ENCODE assay signal across 1 cellular context in genomic region chr20:63520594-63520938, GRCh38.
TF ChIP-seq lines count a peak whose summit lies in the region.

Gene PPDPF, plus strand, starts transcription at chr20:63520765. Its CDS starts 544 bp downstream, at chr20:63521309.

TF ChIP-seq in GM12878, 131 proteins besides CTCF, POLR2A, EP300 and RAD21 (continued from another document and continues in another):
- TF ChIP-seq JUNB (IDR thresholded peaks at IDR 0.05) (no peak), HDAC2 (IDR thresholded peaks at IDR 0.05) (no peak), BHLHE40 (IDR thresholded peaks at IDR 0.05; ENCODE audit: borderline replicate concordance in 1 of 2, low read depth in 2 of 2, low read length in 1 of 2) (peak; percentile 18 to 68; a peak in 2 of 4 replicates), MTA3 (IDR thresholded peaks at IDR 0.05; ENCODE audit: borderline replicate concordance, low read length) (no peak), WRNIP1 (IDR thresholded peaks at IDR 0.05; ENCODE audit: borderline replicate concordance, low read depth, low read length) (no peak), MTA2 (IDR thresholded peaks at IDR 0.05; ENCODE audit: low read depth) (no peak), TAF1 (IDR thresholded peaks at IDR 0.05; ENCODE audit: borderline replicate concordance, low read depth, low read length) (peak; percentile 80), ZBED1 (IDR thresholded peaks at IDR 0.05; ENCODE audit: borderline replicate concordance) (no peak), KLF5 (IDR thresholded peaks at IDR 0.05; ENCODE audit: partially characterized antibody) (no peak), YBX1 (IDR thresholded peaks at IDR 0.05) (no peak), HCFC1 (IDR thresholded peaks at IDR 0.05; ENCODE audit: low read length) (no peak), LARP7 (IDR thresholded peaks at IDR 0.05) (no peak), IRF4 (IDR thresholded peaks at IDR 0.05; ENCODE audit: low read depth, low read length) (no peak), CBX5 (IDR thresholded peaks at IDR 0.05; ENCODE audit: low read depth) (no peak), PKNOX1 (IDR thresholded peaks at IDR 0.05) (no peak), BCL3 (IDR thresholded peaks at IDR 0.05; ENCODE audit: borderline replicate concordance, insufficient read depth, low read depth, low read length, poor library complexity, severe bottlenecking) (no peak), JUND (IDR thresholded peaks at IDR 0.05; ENCODE audit: low read depth, low read length) (no peak; the same call in 1 of the 2 replicates), ZBTB40 (IDR thresholded peaks at IDR 0.05; ENCODE audit: borderline replicate concordance) (no peak), E4F1 (IDR thresholded peaks at IDR 0.05; ENCODE audit: borderline replicate concordance, partially characterized antibody) (no peak), HDAC6 (IDR thresholded peaks at IDR 0.05; ENCODE audit: unreplicated experiment) (no peak), NBN (IDR thresholded peaks at IDR 0.05) (no peak), ZNF622 (IDR thresholded peaks at IDR 0.05) (no peak), CBFB (IDR thresholded peaks at IDR 0.05; ENCODE audit: low read depth) (no peak), NR2C1 (IDR thresholded peaks at IDR 0.05) (no peak; the same call in 1 of the 2 replicates), KAT2A (conservative IDR thresholded peaks at IDR 0.05; ENCODE audit: control insufficient read depth, low read depth, low read length) (no peak), ATF3 (IDR thresholded peaks at IDR 0.05; ENCODE audit: borderline replicate concordance, extremely low read depth, low read depth, low read length) (no peak), SMARCA5 (IDR thresholded peaks at IDR 0.05) (no peak), BCL11A (IDR thresholded peaks at IDR 0.05; ENCODE audit: low read depth, low read length) (no peak), ZNF384 (IDR thresholded peaks at IDR 0.05; ENCODE audit: borderline replicate concordance, low read depth, low read length) (no peak), SP1 (IDR thresholded peaks at IDR 0.05; ENCODE audit: low read depth, low read length) (peak; percentile 81), CHD2 (IDR thresholded peaks at IDR 0.05; ENCODE audit: borderline replicate concordance, low read depth, low read length) (no peak), MLLT1 (IDR thresholded peaks at IDR 0.05) (no peak), EZH2 (IDR thresholded peaks at IDR 0.05; ENCODE audit: borderline replicate concordance, control insufficient read depth, low read depth, low read length) (no peak), EGR1 (IDR thresholded peaks at IDR 0.05; ENCODE audit: borderline replicate concordance in 1 of 2, low read depth in 2 of 2, low read length in 2 of 2) (0 out of 3 replicates have a peak, but pooled peaks of 1 of the 2 experiments have one; percentile 18), RELA (IDR thresholded peaks at IDR 0.05; ENCODE audit: borderline replicate concordance, partially characterized antibody) (no peak), PBX3 (IDR thresholded peaks at IDR 0.05; ENCODE audit: insufficient replicate concordance, low read depth, low read length) (no peak), SPI1 (IDR thresholded peaks at IDR 0.05; ENCODE audit: borderline replicate concordance, insufficient read depth, low read depth, low read length) (no peak), USF1 (IDR thresholded peaks at IDR 0.05; ENCODE audit: borderline replicate concordance, extremely low read length, insufficient read depth, low read depth, low read length) (no peak), NR2C2 (IDR thresholded peaks at IDR 0.05; ENCODE audit: borderline replicate concordance, control insufficient read depth, insufficient read length, low read depth) (no peak), SUPT20H (IDR thresholded peaks at IDR 0.05; ENCODE audit: borderline replicate concordance, control insufficient read depth, low read depth, low read length) (no peak), ZZZ3 (IDR thresholded peaks at IDR 0.05; ENCODE audit: control insufficient read depth, insufficient read length, low read depth) (no peak), ZNF217 (IDR thresholded peaks at IDR 0.05) (no peak), POLR2AphosphoS5 (IDR thresholded peaks at IDR 0.05; ENCODE audit: low read length) (peak; percentile 89), BRCA1 (IDR thresholded peaks at IDR 0.05; ENCODE audit: low read depth, low read length) (no peak), BCLAF1 (IDR thresholded peaks at IDR 0.05) (no peak), E2F8 (IDR thresholded peaks at IDR 0.05; ENCODE audit: low read depth, partially characterized antibody) (no peak), ZSCAN29 (IDR thresholded peaks at IDR 0.05) (no peak)
